In genomic region chr11:63813563-63814382, GRCh38 we compare ENCODE assay signal across 8 cellular contexts. TPM values are rescaled to one million over a fixed set of nuclear protein-coding genes. Genes with fewer than 3 reads are reported as not detected.
DNase-seq lines count a peak whose midpoint lies in the region; ATAC-seq and TF ChIP-seq lines count a peak whose summit lies in the region.

No MANE protein-coding gene starts in this region.

- H3K4me3 ChIP-seq in mesendoderm (ENCODE audit: low read length) = peak overlapping the region; percentile 99

- peaks cover 14% of the 10 kb centered on the region for H3K4me1 ChIP-seq in mesendoderm (ENCODE audit: control insufficient read depth, low read depth, low read length)

- H3K36me3 Mint-ChIP-seq in activated CD4-positive, alpha-beta memory T cell treated with anti-CD3 and anti-CD28 coated beads, Interleukin-2, amount 10 ng/mL, durations not matched to agents 7 days and 5 days (ENCODE audit: low read depth) = peaks cover 32% of the 10 kb centered on the region
- H3K36me3 Mint-ChIP-seq in endothelial cell (ENCODE audit: low read depth, unreplicated experiment) = peaks cover 16% of the 10 kb centered on the region

- peaks cover 15% of the 10 kb centered on the region for H3K36me3 ChIP-seq in mesendoderm (ENCODE audit: control insufficient read depth, insufficient read depth, low read length)

- peak overlapping the region; percentile 94 for H2AK5ac ChIP-seq in mesendoderm (ENCODE audit: low read length)

- H3K27ac ChIP-seq in mesendoderm (ENCODE audit: low read depth, low read length) = peak overlapping the region; percentile 81

- H3K9ac ChIP-seq in mesendoderm (ENCODE audit: low read length) = peak overlapping the region; percentile 98

- H3K27me3 ChIP-seq in mesendoderm (ENCODE audit: insufficient read depth, low read length, poor library complexity) = no peaks in the 10 kb centered on the region

- H2BK5ac ChIP-seq in mesendoderm (ENCODE audit: low read length) = peak overlapping the region; percentile 85

- H2BK120ac ChIP-seq in mesendoderm (ENCODE audit: low read depth, low read length) = peak overlapping the region; percentile 6

- peak overlapping the region; percentile 100 for H3K56ac ChIP-seq in mesendoderm (ENCODE audit: low read length)

- H3K18ac ChIP-seq in mesendoderm (ENCODE audit: low read length) = peak overlapping the region; percentile 91

- H3K79me2 ChIP-seq in mesendoderm (ENCODE audit: control insufficient read depth, insufficient read depth, low read length) = peaks cover 35% of the 10 kb centered on the region

- no peaks in the 10 kb centered on the region for H3K9me3 Mint-ChIP-seq in activated CD4-positive, alpha-beta memory T cell treated with anti-CD3 and anti-CD28 coated beads, Interleukin-2, amount 10 ng/mL, durations not matched to agents 7 days and 5 days
- no peaks in the 10 kb centered on the region for H3K9me3 Mint-ChIP-seq in endothelial cell (ENCODE audit: unreplicated experiment)
- no peaks in the 10 kb centered on the region for H3K9me3 Mint-ChIP-seq in stimulated activated naive CD8-positive, alpha-beta T cell treated with anti-CD3 and anti-CD28 coated beads, Interleukin-15, amount 100 ng/mL, for 72 hours

- peak overlapping the region; percentile 90 for H3K4ac ChIP-seq in mesendoderm (ENCODE audit: low read depth, low read length)

- no CpG with 5 or more reads among the region's 74 CpGs for WGBS in mesendoderm (ENCODE audit: extremely low coverage, insufficient coverage, low lambda C conversion rate)

- CTCF ChIA-PET in activated CD4-positive, alpha-beta memory T cell treated with anti-CD3 and anti-CD28 coated beads, Interleukin-2, amount 10 ng/mL, durations not matched to agents 7 days and 5 days (lab: Charles Lee) = interaction anchor here (0.8 kb wide), 1 partner anchor 46 kb away, joined by 3 read pairs; no protein-coding TSS in a partner anchor

- H3K27ac Mint-ChIP-seq in activated CD4-positive, alpha-beta memory T cell treated with anti-CD3 and anti-CD28 coated beads, Interleukin-2, amount 10 ng/mL, durations not matched to agents 7 days and 5 days = peak overlapping the region; percentile 30
- H3K27ac Mint-ChIP-seq in endothelial cell (ENCODE audit: unreplicated experiment) = peak overlapping the region; percentile 36
- peak overlapping the region; percentile 57 to 79 for H3K27ac Mint-ChIP-seq in stimulated activated naive CD8-positive, alpha-beta T cell treated with anti-CD3 and anti-CD28 coated beads, Interleukin-15, amount 100 ng/mL, for 72 hours

- H3K4me2 ChIP-seq in mesendoderm (ENCODE audit: low read length) = peak overlapping the region; percentile 90

- H2BK15ac ChIP-seq in mesendoderm (replicated peaks; ENCODE audit: low read depth) = no peak overlapping the region

- peaks cover 42% of the 10 kb centered on the region for H3K4me1 Mint-ChIP-seq in activated CD4-positive, alpha-beta memory T cell treated with anti-CD3 and anti-CD28 coated beads, Interleukin-2, amount 10 ng/mL, durations not matched to agents 7 days and 5 days
- H3K4me1 Mint-ChIP-seq in endothelial cell (ENCODE audit: unreplicated experiment) = peaks cover 23% of the 10 kb centered on the region
- peaks cover 36% of the 10 kb centered on the region for H3K4me1 Mint-ChIP-seq in stimulated activated naive CD8-positive, alpha-beta T cell treated with anti-CD3 and anti-CD28 coated beads, Interleukin-15, amount 100 ng/mL, for 72 hours

- peak overlapping the region; percentile 80 for H3K4me3 Mint-ChIP-seq in activated CD4-positive, alpha-beta memory T cell treated with anti-CD3 and anti-CD28 coated beads, Interleukin-2, amount 10 ng/mL, durations not matched to agents 7 days and 5 days
- peak overlapping the region; percentile 92 for H3K4me3 Mint-ChIP-seq in endothelial cell (ENCODE audit: unreplicated experiment)
- H3K4me3 Mint-ChIP-seq in stimulated activated naive CD8-positive, alpha-beta T cell treated with anti-CD3 and anti-CD28 coated beads, Interleukin-15, amount 100 ng/mL, for 72 hours = peak overlapping the region; percentile 83 to 84

- DNase-seq in NCI-H345 (lab: John Stamatoyannopoulos, UW) (peak; percentile 56), NCI-H345 treated with DMSO at 0.1 percent for 48 hours (lab: John Stamatoyannopoulos, UW; ENCODE audit: unreplicated experiment) (no peak), NCI-H1092 treated with DMSO at 0.1 percent for 48 hours (lab: John Stamatoyannopoulos, UW) (peak; percentile 63), endothelial cell (ENCODE audit: low spot score) (peak; percentile 57), mesendoderm (peak; percentile 71)
- DNase-seq in activated CD4-positive, alpha-beta memory T cell treated with anti-CD3 and anti-CD28 coated beads, Interleukin-2, amount 10 ng/mL, durations not matched to agents 7 days and 5 days = peak; percentile 54
- peak; percentile 30 to 44 for DNase-seq in stimulated activated naive CD8-positive, alpha-beta T cell treated with anti-CD3 and anti-CD28 coated beads, Interleukin-15, amount 100 ng/mL, for 72 hours

- H3K79me1 ChIP-seq in mesendoderm (ENCODE audit: low read length) = peaks cover 26% of the 10 kb centered on the region

- H4K5ac ChIP-seq in mesendoderm (ENCODE audit: low read length) = no peak overlapping the region

- POLR2A ChIA-PET in activated CD4-positive, alpha-beta memory T cell treated with anti-CD3 and anti-CD28 coated beads, Interleukin-2, amount 10 ng/mL, durations not matched to agents 7 days and 5 days (lab: Charles Lee) = interaction anchor here (0.6 to 1.2 kb wide), 3 partner anchors 78 to 393 kb away, joined by 3 to 4 read pairs (median 4); no protein-coding TSS in a partner anchor

- no peak for TF ChIP-seq CTCF in endothelial cell (IDR thresholded peaks at IDR 0.05; ENCODE audit: unreplicated experiment)

- H4K8ac ChIP-seq in mesendoderm (ENCODE audit: low read depth, low read length) = no peak overlapping the region

- ATAC-seq in HG02571 (IDR thresholded peaks at IDR 0.05; ENCODE audit: unreplicated experiment) = peak; percentile 43
- peak; percentile 67 for ATAC-seq in stimulated activated naive CD8-positive, alpha-beta T cell treated with anti-CD3 and anti-CD28 coated beads, Interleukin-15, amount 100 ng/mL, for 72 hours

- H3K23ac ChIP-seq in mesendoderm (ENCODE audit: low read length) = peak overlapping the region; percentile 99

- peaks cover 3% of the 10 kb centered on the region for H3K27me3 Mint-ChIP-seq in activated CD4-positive, alpha-beta memory T cell treated with anti-CD3 and anti-CD28 coated beads, Interleukin-2, amount 10 ng/mL, durations not matched to agents 7 days and 5 days
- H3K27me3 Mint-ChIP-seq in endothelial cell (ENCODE audit: unreplicated experiment) = peaks cover 6% of the 10 kb centered on the region
- peaks cover 18% of the 10 kb centered on the region for H3K27me3 Mint-ChIP-seq in stimulated activated naive CD8-positive, alpha-beta T cell treated with anti-CD3 and anti-CD28 coated beads, Interleukin-15, amount 100 ng/mL, for 72 hours

RNA-seq across cellular contexts. Expression of gene SPINDOC, which starts 0.5 kb away (rescaled TPM):
- total RNA-seq in activated CD4-positive, alpha-beta memory T cell treated with anti-CD3 and anti-CD28 coated beads, Interleukin-2, amount 10 ng/mL, durations not matched to agents 7 days and 5 days = 10 to 100 TPM; 33.2 to 37.2 TPM
- 55.3 TPM for total RNA-seq in endothelial cell (ENCODE audit: unreplicated experiment)
- 63.0 TPM for polyA plus RNA-seq in mesendoderm (2013, experiment 1 of 2)
- 65.1 TPM for polyA plus RNA-seq in mesendoderm (2013, experiment 2 of 2)

RNA-seq across cellular contexts. Expression of gene MARK2, which starts 25.1 kb away (rescaled TPM):
- 10 to 100 TPM; 48.7 to 54.2 TPM for total RNA-seq in activated CD4-positive, alpha-beta memory T cell treated with anti-CD3 and anti-CD28 coated beads, Interleukin-2, amount 10 ng/mL, durations not matched to agents 7 days and 5 days
- 42.6 TPM for total RNA-seq in endothelial cell (ENCODE audit: unreplicated experiment)
- polyA plus RNA-seq in mesendoderm (2013, experiment 1 of 2) = 44.0 TPM
- polyA plus RNA-seq in mesendoderm (2013, experiment 2 of 2) = 44.6 TPM

RNA-seq across cellular contexts. Expression of gene ZFTA, which starts 45.2 kb away (rescaled TPM):
- total RNA-seq in activated CD4-positive, alpha-beta memory T cell treated with anti-CD3 and anti-CD28 coated beads, Interleukin-2, amount 10 ng/mL, durations not matched to agents 7 days and 5 days = 1 to 10 TPM; 1.1 to 1.7 TPM
- 41.1 TPM for total RNA-seq in endothelial cell (ENCODE audit: unreplicated experiment)
- polyA plus RNA-seq in mesendoderm (2013, experiment 1 of 2) = 12.0 TPM
- polyA plus RNA-seq in mesendoderm (2013, experiment 2 of 2) = 12.9 TPM

Comparison
In these comparisons a context has a peak if more than half of its experiments do, and no peak if none do; other contexts are left out.
1. RNA of gene ZFTA, which starts 45.2 kb away (total RNA-seq): 41.1 TPM in endothelial cell (single experiment); 1.1 to 1.7 TPM in activated CD4-positive, alpha-beta memory T cell treated with anti-CD3 and anti-CD28 coated beads, Interleukin-2, amount 10 ng/mL, durations not matched to agents 7 days and 5 days; every median in the first group is over 10 times any median in the second.
2. Peak in every context shown above with its lines, with median percentiles within 50 percentile points of each other: H3K27ac Mint-ChIP-seq and H3K4me3 Mint-ChIP-seq.